17 cellular contexts compared by ENCODE assay signal in genomic region chr18:10878703-10879102, GRCh38.
DNase-seq lines count a peak whose midpoint lies in the region; ATAC-seq and TF ChIP-seq lines count a peak whose summit lies in the region.
"Had no signal": no experiment of that assay in that cellular context is flagged by ENCODE, and none has a peak within 500 bp of the region (broad histone marks: within the 10 kb centered on the region; RNA-seq: fewer than 3 reads in every experiment).

No MANE protein-coding gene starts in this region.

- peak overlapping the region; percentile 40; the same call in 1 of the 2 replicates for H3K4me2 ChIP-seq in MM.1S (ENCODE audit: low read depth, low read length)

- no peaks in the 10 kb centered on the region for H3K36me3 Mint-ChIP-seq in mesothelial cell of epicardium
- H3K36me3 Mint-ChIP-seq in immature natural killer cell, result no peaks in the 10 kb centered on the region
- H3K36me3 Mint-ChIP-seq: activated naive CD4-positive, alpha-beta T cell treated with anti-CD3 and anti-CD28 coated beads, Interleukin-2, amount 50 U/mL, for 72 hours had no signal

- no peak for TF ChIP-seq CTCF in GM20000 (IDR thresholded peaks at IDR 0.05; ENCODE audit: extremely low read depth, missing control alignments)
- no peak for TF ChIP-seq CTCF in MM.1S (IDR thresholded peaks at IDR 0.05; ENCODE audit: low read length)
- no peak for TF ChIP-seq CTCF in mesothelial cell of epicardium (IDR thresholded peaks at IDR 0.05; ENCODE audit: unreplicated experiment)

- H3K27me3 Mint-ChIP-seq in mesothelial cell of epicardium (ENCODE audit: low read depth) (no peaks in the 10 kb centered on the region), immature natural killer cell (ENCODE audit: low read depth in 3 of 3) (peaks cover 0 to 2% (median 1%) of the 10 kb centered on the region in 3 donors)
- H3K27me3 Mint-ChIP-seq: B cell had no signal

- no peak overlapping the region for H3K4me3 ChIP-seq in MM.1S (ENCODE audit: low read length)
- H3K4me3 ChIP-seq: colonic mucosa had no signal

- H4K20me1 ChIP-seq in MM.1S (ENCODE audit: insufficient read depth, low read length), result no peaks in the 10 kb centered on the region

- no peak overlapping the region for H3K4me3 Mint-ChIP-seq in mesothelial cell of epicardium
- H3K4me3 Mint-ChIP-seq in immature natural killer cell, result no peak overlapping the region
- H3K4me3 Mint-ChIP-seq: B cell; T-helper 1 cell treated with Interleukin-12 subunit alpha and Interleukin-12 subunit beta and Interleukin-4 antibody, amounts not matched to agents 30 μg/mL and 1 μg/mL, for 36 hours had no signal

- peak overlapping the region; percentile 84 for H3K27ac ChIP-seq in MM.1S (ENCODE audit: low read length)
- H3K27ac ChIP-seq: colonic mucosa, foreskin keratinocyte had no signal

- H3K79me2 ChIP-seq in MM.1S (ENCODE audit: low read length), result no peaks in the 10 kb centered on the region

- H3K4me1 ChIP-seq in MM.1S (ENCODE audit: low read length), result peaks cover 30% of the 10 kb centered on the region
- H3K4me1 ChIP-seq: colonic mucosa, foreskin keratinocyte had no signal

- H3K9me2 ChIP-seq in MM.1S (replicated peaks; ENCODE audit: insufficient read depth, low read length), result no peaks in the 10 kb centered on the region

- DNase-seq in GM20000 (ENCODE audit: low spot score), result peak; percentile 54
- peak; percentile 96 for DNase-seq in MM.1S
- DNase-seq in mesothelial cell of epicardium (ENCODE audit: low spot score in 2 of 2, unreplicated experiment in 2 of 2), result no peak
- DNase-seq in immature natural killer cell, result no peak
- DNase-seq in NCI-H1930 (lab: John Stamatoyannopoulos, UW), result no peak
- DNase-seq: activated CD4-positive, alpha-beta T cell treated with anti-CD3 and anti-CD28 coated beads, Interleukin-2, amount 50 U/mL, for 4 hours; colonic mucosa; foreskin keratinocyte; left ventricle myocardium superior; NCI-H1092; nucleus accumbens had no signal

- H3K36me3 ChIP-seq in MM.1S (replicated peaks; ENCODE audit: insufficient read depth, low read length), result no peaks in the 10 kb centered on the region
- H3K36me3 ChIP-seq: colonic mucosa had no signal

- no peaks in the 10 kb centered on the region for H3K4me1 Mint-ChIP-seq in mesothelial cell of epicardium
- no peaks in the 10 kb centered on the region for H3K4me1 Mint-ChIP-seq in immature natural killer cell
- H3K4me1 Mint-ChIP-seq: B cell had no signal

- no peak overlapping the region for H2AFZ ChIP-seq in MM.1S (ENCODE audit: low read length)

- H3K9ac ChIP-seq in MM.1S (ENCODE audit: low read length), result peak overlapping the region; percentile 36

- H3K9me3 Mint-ChIP-seq in mesothelial cell of epicardium (peaks cover 12% of the 10 kb centered on the region), immature natural killer cell (peaks cover 0 to 5% (median 2%) of the 10 kb centered on the region in 6 donors)
- H3K9me3 Mint-ChIP-seq: T-helper 1 cell treated with Interleukin-12 subunit alpha and Interleukin-12 subunit beta and Interleukin-4 antibody, amounts not matched to agents 30 μg/mL and 1 μg/mL, for 36 hours had no signal

- H3K27ac Mint-ChIP-seq in mesothelial cell of epicardium (no peak overlapping the region), immature natural killer cell (no peak overlapping the region)
- H3K27ac Mint-ChIP-seq: activated naive CD4-positive, alpha-beta T cell treated with anti-CD3 and anti-CD28 coated beads, Interleukin-2, amount 50 U/mL, for 72 hours; B cell; T-helper 1 cell treated with Interleukin-12 subunit alpha and Interleukin-12 subunit beta and Interleukin-4 antibody, amounts not matched to agents 30 μg/mL and 1 μg/mL, for 36 hours had no signal

- peaks cover 8% of the 10 kb centered on the region; the same call in 1 of the 2 replicates for H3F3A ChIP-seq in MM.1S (ENCODE audit: insufficient read depth, low read length)

- no peaks in the 10 kb centered on the region for H3K9me3 ChIP-seq in MM.1S (replicated peaks; ENCODE audit: insufficient read depth, low read length)
- H3K9me3 ChIP-seq: colonic mucosa had no signal

- H3K27me3 ChIP-seq in MM.1S (replicated peaks; ENCODE audit: insufficient read depth, low read length), result no peaks in the 10 kb centered on the region
- H3K27me3 ChIP-seq: colonic mucosa, foreskin keratinocyte had no signal

- peak; percentile 77 for ATAC-seq in GM18511 (IDR thresholded peaks at IDR 0.05; ENCODE audit: unreplicated experiment)
- peak; percentile 84 for ATAC-seq in HG02938 (IDR thresholded peaks at IDR 0.05; ENCODE audit: unreplicated experiment)
- ATAC-seq in esophagus mucosa, result no peak
- ATAC-seq: foreskin keratinocyte, left ventricle myocardium superior had no signal

Comparison
In these comparisons a context has a peak if more than half of its experiments do, and no peak if none do; other contexts are left out.
1. DNase-seq: peak in GM20000 (single experiment) and MM.1S (single experiment); none in mesothelial cell of epicardium (0 of 2), immature natural killer cell (0 of 3) and NCI-H1930 (0 of 2).